Comparison of ENCODE assay signal across 19 cellular contexts in the genomic region with DNA sequence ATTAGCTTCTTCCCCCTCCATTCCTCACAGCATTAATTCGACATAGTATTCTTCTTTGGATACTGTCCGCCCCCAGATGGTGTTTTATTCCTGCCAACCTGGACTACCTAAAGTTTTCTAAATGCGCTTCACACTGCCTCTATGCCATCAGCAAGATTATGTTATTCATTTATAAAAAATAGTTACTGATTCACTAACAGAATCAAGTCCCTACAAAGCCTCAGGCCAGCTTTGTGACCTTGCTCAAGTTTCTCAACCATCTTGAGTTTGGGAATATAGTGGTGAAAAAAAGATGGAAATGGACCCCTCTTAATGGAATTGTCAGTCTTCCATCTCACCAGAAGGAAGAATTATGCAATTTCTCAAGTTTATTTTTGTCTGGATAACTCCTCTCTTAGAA. TPM values are rescaled to one million over a fixed set of nuclear protein-coding genes. Genes with fewer than 3 reads are reported as not detected.
DNase-seq lines count a peak whose midpoint lies in the region; ATAC-seq, FAIRE-seq and TF ChIP-seq lines count a peak whose summit lies in the region.
"Had no signal": no experiment of that assay in that cellular context is flagged by ENCODE, and none has a peak within 500 bp of the region (broad histone marks: within the 10 kb centered on the region; RNA-seq: fewer than 3 reads in every experiment).

No MANE protein-coding gene starts in this region.

- FAIRE-seq in pancreas (lab: Jason Lieb, UNC): no peak
- FAIRE-seq: GM12892, GM19239 had no signal

- no peaks in the 10 kb centered on the region for H3K9me3 ChIP-seq in pancreas
- H3K9me3 ChIP-seq: BE2C had no signal

- intact Hi-C loops in pancreas (cut with DNase I): no loop called here

- H3K36me3 ChIP-seq in pancreas: no peaks in the 10 kb centered on the region
- H3K36me3 ChIP-seq: BE2C had no signal

- 47 to 48% methylated on average over 3 of the region's 3 CpGs for WGBS in pancreas, 2 donors

- no peak for TF ChIP-seq CTCF in epithelial cell of proximal tubule (conservative IDR thresholded peaks at IDR 0.05; ENCODE audit: low read depth, low read length)
- TF ChIP-seq CTCF in pancreas (IDR thresholded peaks at IDR 0.05): no peak
- TF ChIP-seq CTCF in coronary artery (IDR thresholded peaks at IDR 0.05): no peak

- peak; percentile 65 for DNase-seq in ACHN
- DNase-seq in epithelial cell of proximal tubule (ENCODE audit: low read depth): peak; percentile 42
- no peak for DNase-seq in left lobe of liver (ENCODE audit: low spot score)
- no peak for DNase-seq in pancreas
- no peak for DNase-seq in NCI-H146 (lab: John Stamatoyannopoulos, UW)
- no peak for DNase-seq in coronary artery (ENCODE audit: low spot score)
- DNase-seq: BE2C; CD8-positive, alpha-beta T cell; COR-L47; DND-41; GDM1; H9 had no signal

- H3K27me3 ChIP-seq in pancreas: no peaks in the 10 kb centered on the region
- H3K27me3 ChIP-seq: BE2C had no signal

- ATAC-seq in left lobe of liver (peak; percentile 84), pancreas (peak; percentile 45 to 93 (median 65)), GM21447 (IDR thresholded peaks at IDR 0.05; ENCODE audit: unreplicated experiment) (no peak), GM19397 (IDR thresholded peaks at IDR 0.05; ENCODE audit: unreplicated experiment) (no peak)
- ATAC-seq: CD8-positive, alpha-beta T cell; GM23338 had no signal

- peaks cover 7 to 14% (median 7%) of the 10 kb centered on the region in 3 donors for H3K4me1 ChIP-seq in pancreas
- H3K4me1 ChIP-seq: BE2C had no signal

- no peak overlapping the region for H3K4me3 ChIP-seq in epithelial cell of proximal tubule (ENCODE audit: low read depth, low read length)
- H3K4me3 ChIP-seq in pancreas: no peak overlapping the region
- no peak overlapping the region for H3K4me3 ChIP-seq in coronary artery
- H3K4me3 ChIP-seq: GM23338 had no signal

- in situ Hi-C loops in ACHN (cut with HindIII; ENCODE audit: low pct_ligation_motif_present, low pct_unique_long_range_greater_than_20kb, low sequenced_read_pairs): no loop called here

- peak overlapping the region in 3 of 4 donors; percentile 2 to 42 (median 19) for H3K27ac ChIP-seq in pancreas
- H3K27ac ChIP-seq in coronary artery: no peak overlapping the region
- H3K27ac ChIP-seq: C4-2B had no signal

RNA-seq across cellular contexts. Expression of a gene that starts 16.6 kb away (rescaled TPM):
- not detected in 2 replicates for total RNA-seq in epithelial cell of proximal tubule
- total RNA-seq in left lobe of liver: 6.1 TPM
- total RNA-seq in pancreas: 10 to 100 TPM in 1 of 6 donors, 1 to 10 TPM in 5; 1.3 to 11.8 (median 4.2) TPM
- polyA plus RNA-seq in pancreas: 1 to 10 TPM in 1 of 2 donors, under 1 TPM in 1; 0.68 to 2.4 TPM
- total RNA-seq: GM23338, H9, HT-29 had no signal
- polyA plus RNA-seq: GM23338 had no signal

Comparison
In these comparisons a context has a peak if more than half of its experiments do, and no peak if none do; other contexts are left out.
1. DNase-seq: peak in ACHN (single experiment) and epithelial cell of proximal tubule (single experiment); none in left lobe of liver (single experiment), pancreas (0 of 6), NCI-H146 (single experiment) and coronary artery (single experiment).
2. ATAC-seq: peak in left lobe of liver (single experiment) and pancreas (4 of 4); none in GM21447 (single experiment) and GM19397 (single experiment).
3. H3K27ac ChIP-seq: peak in pancreas (3 of 4); none in coronary artery (0 of 2).